ENCODE assay signal across 10 cellular contexts in the genomic region with DNA sequence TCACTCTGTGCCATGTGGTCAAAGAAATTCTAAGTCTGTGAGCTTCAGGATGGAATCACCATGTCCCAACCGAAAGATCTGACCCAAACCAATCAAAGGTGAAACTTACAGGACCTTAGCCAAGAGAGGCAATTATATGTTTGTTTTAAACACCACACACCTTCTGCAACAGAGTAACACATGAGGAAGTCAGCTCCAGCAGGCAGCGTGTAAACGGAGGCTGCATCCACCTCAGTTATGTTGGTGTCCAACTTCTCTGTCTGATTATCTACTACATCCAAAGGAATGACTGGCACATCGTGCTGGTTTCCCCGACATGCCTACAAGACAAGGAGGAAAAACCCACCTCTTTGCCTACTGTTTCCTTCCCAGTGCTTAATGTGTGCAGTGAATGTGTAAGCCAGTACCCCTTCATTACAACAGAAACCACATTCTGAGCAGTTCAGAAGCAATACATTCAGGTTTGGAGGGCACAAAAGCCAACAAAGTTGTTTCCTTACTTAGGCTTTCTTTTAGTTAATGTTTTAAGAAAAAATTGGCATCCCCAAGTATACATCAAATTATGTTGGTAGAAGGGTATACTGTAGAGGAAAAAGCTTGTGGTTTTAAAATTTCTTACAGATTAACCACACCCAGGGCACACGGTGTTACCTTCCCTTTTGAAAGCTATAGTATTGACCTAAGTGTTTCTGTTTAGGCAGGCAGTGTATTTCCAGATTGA. TPM values are rescaled to one million over a fixed set of nuclear protein-coding genes. Genes with fewer than 3 reads are reported as not detected.
A peak's percentile ranks its signal among the peaks of the same experiment; 100 is the strongest.
DNase-seq lines count a peak whose midpoint lies in the region; ATAC-seq, FAIRE-seq and TF ChIP-seq lines count a peak whose summit lies in the region.
"Had no signal": no experiment of that assay in that cellular context is flagged by ENCODE, and none has a peak within 500 bp of the region (broad histone marks: within the 10 kb centered on the region; RNA-seq: fewer than 3 reads in every experiment).

No MANE protein-coding gene starts in this region.

- no peaks in the 10 kb centered on the region for H3K9me2 ChIP-seq in hepatocyte (replicated peaks; ENCODE audit: insufficient read depth)

- H3K27me3 Mint-ChIP-seq in activated CD8-positive, alpha-beta memory T cell treated with anti-CD3 and anti-CD28 coated beads, Interleukin-2, amount 10 ng/mL, durations not matched to agents 7 days and 5 days, result no peaks in the 10 kb centered on the region

- CTCF ChIA-PET in activated CD8-positive, alpha-beta memory T cell treated with anti-CD3 and anti-CD28 coated beads, Interleukin-2, amount 10 ng/mL, durations not matched to agents 7 days and 5 days (lab: Charles Lee), result interaction anchor here (0.9 to 2.6 kb wide), 4 partner anchors 11 to 258 kb away, joined by 3 to 18 read pairs (median 4); a partner anchor contains a TSS

- DNase-seq in activated CD8-positive, alpha-beta memory T cell treated with anti-CD3 and anti-CD28 coated beads, Interleukin-2, amount 10 ng/mL, durations not matched to agents 7 days and 5 days, result no peak
- DNase-seq in activated CD8-positive, alpha-beta memory T cell treated with anti-CD3 and anti-CD28 coated beads for 24 hours, result no peak
- DNase-seq in HTR-8/SVneo (ENCODE audit: insufficient read length, low spot score) (no peak), GDM1 (lab: John Stamatoyannopoulos, UW) (no peak), hepatocyte (ENCODE audit: low spot score) (no peak)
- DNase-seq in stimulated activated effector memory CD8-positive, alpha-beta T cell treated with anti-CD3 and anti-CD28 coated beads, Interleukin-12 subunit alpha, Interleukin-12 subunit beta, amount 100 ng/mL, for 72 hours (ENCODE audit: low spot score in 2 of 2), result no peak

- H3K4me1 Mint-ChIP-seq in activated CD8-positive, alpha-beta memory T cell treated with anti-CD3 and anti-CD28 coated beads, Interleukin-2, amount 10 ng/mL, durations not matched to agents 7 days and 5 days, result peaks cover 30% of the 10 kb centered on the region
- H3K4me1 Mint-ChIP-seq in stimulated activated effector memory CD8-positive, alpha-beta T cell treated with anti-CD3 and anti-CD28 coated beads, Interleukin-12 subunit alpha, Interleukin-12 subunit beta, amount 100 ng/mL, for 72 hours, result peaks cover 29% of the 10 kb centered on the region

- no peak overlapping the region for H3K4me3 ChIP-seq in hepatocyte
- H3K4me3 ChIP-seq: K562 had no signal

- TF ChIP-seq CTCF in hepatocyte (IDR thresholded peaks at IDR 0.05; ENCODE audit: poor library complexity), result no peak

- H3K27me3 ChIP-seq in hepatocyte, result no peaks in the 10 kb centered on the region

- peaks cover 60% of the 10 kb centered on the region for H3K36me3 Mint-ChIP-seq in activated CD8-positive, alpha-beta memory T cell treated with anti-CD3 and anti-CD28 coated beads, Interleukin-2, amount 10 ng/mL, durations not matched to agents 7 days and 5 days
- peaks cover 81% of the 10 kb centered on the region for H3K36me3 Mint-ChIP-seq in stimulated activated effector memory CD8-positive, alpha-beta T cell treated with anti-CD3 and anti-CD28 coated beads, Interleukin-12 subunit alpha, Interleukin-12 subunit beta, amount 100 ng/mL, for 72 hours

- no peaks in the 10 kb centered on the region for H3K79me2 ChIP-seq in hepatocyte

- no peaks in the 10 kb centered on the region for H3K9me3 Mint-ChIP-seq in activated CD8-positive, alpha-beta memory T cell treated with anti-CD3 and anti-CD28 coated beads, Interleukin-2, amount 10 ng/mL, durations not matched to agents 7 days and 5 days (ENCODE audit: low read depth)
- no peaks in the 10 kb centered on the region for H3K9me3 Mint-ChIP-seq in stimulated activated effector memory CD8-positive, alpha-beta T cell treated with anti-CD3 and anti-CD28 coated beads, Interleukin-12 subunit alpha, Interleukin-12 subunit beta, amount 100 ng/mL, for 72 hours

- WGBS in hepatocyte (ENCODE audit: low lambda C conversion rate, missing lambda C conversion rate), result 96% methylated on average over 6 of the region's 6 CpGs

- H4K20me1 ChIP-seq in hepatocyte (ENCODE audit: insufficient read depth, poor library complexity, severe bottlenecking), result peaks cover 2% of the 10 kb centered on the region

- H3K36me3 ChIP-seq in hepatocyte (replicated peaks; ENCODE audit: insufficient read depth, low read depth), result no peaks in the 10 kb centered on the region

- no peak overlapping the region for H3K27ac ChIP-seq in hepatocyte

- no peaks in the 10 kb centered on the region for H3K4me1 ChIP-seq in hepatocyte (ENCODE audit: insufficient read depth)

- H3K27ac Mint-ChIP-seq in activated CD8-positive, alpha-beta memory T cell treated with anti-CD3 and anti-CD28 coated beads, Interleukin-2, amount 10 ng/mL, durations not matched to agents 7 days and 5 days, result peak overlapping the region; percentile 66
- peak overlapping the region; percentile 17 for H3K27ac Mint-ChIP-seq in stimulated activated effector memory CD8-positive, alpha-beta T cell treated with anti-CD3 and anti-CD28 coated beads, Interleukin-12 subunit alpha, Interleukin-12 subunit beta, amount 100 ng/mL, for 72 hours

- ATAC-seq in activated CD8-positive, alpha-beta memory T cell treated with anti-CD3 and anti-CD28 coated beads, Interleukin-2, amount 10 ng/mL, durations not matched to agents 7 days and 5 days, result peak; percentile 92
- ATAC-seq in HG02623 (IDR thresholded peaks at IDR 0.05; ENCODE audit: unreplicated experiment) (peak; percentile 90), HG03280 (IDR thresholded peaks at IDR 0.05; ENCODE audit: unreplicated experiment) (no peak)
- peak; percentile 78 for ATAC-seq in stimulated activated effector memory CD8-positive, alpha-beta T cell treated with anti-CD3 and anti-CD28 coated beads, Interleukin-12 subunit alpha, Interleukin-12 subunit beta, amount 100 ng/mL, for 72 hours
- ATAC-seq: K562, Panc1 had no signal

- no peak overlapping the region for H3K4me3 Mint-ChIP-seq in activated CD8-positive, alpha-beta memory T cell treated with anti-CD3 and anti-CD28 coated beads, Interleukin-2, amount 10 ng/mL, durations not matched to agents 7 days and 5 days
- peak overlapping the region; percentile 11 for H3K4me3 Mint-ChIP-seq in stimulated activated effector memory CD8-positive, alpha-beta T cell treated with anti-CD3 and anti-CD28 coated beads, Interleukin-12 subunit alpha, Interleukin-12 subunit beta, amount 100 ng/mL, for 72 hours

- H3K4me2 ChIP-seq in hepatocyte, result no peak overlapping the region

- peak; percentile 20 for FAIRE-seq in HTR-8/SVneo (lab: Jason Lieb, UNC)
- FAIRE-seq: K562 had no signal

- no peak overlapping the region for H2AFZ ChIP-seq in hepatocyte

- no peaks in the 10 kb centered on the region for H3K9me3 ChIP-seq in hepatocyte (ENCODE audit: low read depth)

RNA-seq across cellular contexts. Expression of a gene that starts 12.4 kb away (rescaled TPM):
- 10 to 100 TPM; 20.3 to 20.8 TPM for total RNA-seq in activated CD8-positive, alpha-beta memory T cell treated with anti-CD3 and anti-CD28 coated beads, Interleukin-2, amount 10 ng/mL, durations not matched to agents 7 days and 5 days
- total RNA-seq in hepatocyte, result 77.7 and 78.4 TPM in 2 replicates
- polyA plus RNA-seq in hepatocyte, result 83.4 and 103 TPM in 2 replicates

RNA-seq across cellular contexts. Expression of a gene that starts 39.0 kb away (rescaled TPM):
- total RNA-seq in activated CD8-positive, alpha-beta memory T cell treated with anti-CD3 and anti-CD28 coated beads, Interleukin-2, amount 10 ng/mL, durations not matched to agents 7 days and 5 days, result 10 to 100 TPM; 14.4 to 14.6 TPM
- total RNA-seq in hepatocyte, result 32.7 and 494 TPM in 2 replicates
- polyA plus RNA-seq in hepatocyte, result 91.4 and 94.9 TPM in 2 replicates
